In genomic region chr1:51559064-51559500, GRCh38 we compare ENCODE assay signal across 19 cellular contexts. TPM values are rescaled to one million over a fixed set of nuclear protein-coding genes. Genes with fewer than 3 reads are reported as not detected.
DNase-seq lines count a peak whose midpoint lies in the region; ATAC-seq and TF ChIP-seq lines count a peak whose summit lies in the region.
"Had no signal": no experiment of that assay in that cellular context is flagged by ENCODE, and none has a peak within 500 bp of the region (broad histone marks: within the 10 kb centered on the region; RNA-seq: fewer than 3 reads in every experiment).

No MANE protein-coding gene starts in this region.

- no peak overlapping the region; the same call in 1 of the 2 replicates for H2AFZ ChIP-seq in SK-N-SH (ENCODE audit: low read depth)
- H2AFZ ChIP-seq in smooth muscle cell (ENCODE audit: low read depth) = no peak overlapping the region

- H3K36me3 ChIP-seq in SK-N-SH (replicated peaks in 1 of 2; ENCODE audit: control insufficient read depth in 1 of 2, insufficient read depth in 2 of 2, low read length in 1 of 2) = no peaks in the 10 kb centered on the region
- no peaks in the 10 kb centered on the region for H3K36me3 ChIP-seq in smooth muscle cell (ENCODE audit: low read depth)
- H3K36me3 ChIP-seq: ascending aorta, suprapubic skin had no signal

- H3K27me3 ChIP-seq in SK-N-SH (ENCODE audit: insufficient read depth) (no peaks in the 10 kb centered on the region), foreskin keratinocyte (no peaks in the 10 kb centered on the region), smooth muscle cell (ENCODE audit: low read depth) (no peaks in the 10 kb centered on the region)
- H3K27me3 ChIP-seq: ascending aorta, suprapubic skin had no signal

- H3K79me2 ChIP-seq in SK-N-SH (ENCODE audit: insufficient read depth) = no peaks in the 10 kb centered on the region
- no peaks in the 10 kb centered on the region for H3K79me2 ChIP-seq in smooth muscle cell (ENCODE audit: low read depth)

- no peak for DNase-seq in activated CD4-positive, alpha-beta T cell treated with anti-CD3 and anti-CD28 coated beads for 36 hours
- DNase-seq in activated CD4-positive, alpha-beta T cell treated with anti-CD3 and anti-CD28 coated beads for 4 hours = no peak
- DNase-seq in SK-N-SH = no peak
- DNase-seq in foreskin keratinocyte = peak in 1 of 2 donors; percentile 30
- DNase-seq in smooth muscle cell (lab: John Stamatoyannopoulos, UW; ENCODE audit: unreplicated experiment) = no peak
- no peak for DNase-seq in SIG-M5 (lab: John Stamatoyannopoulos, UW)
- DNase-seq in NCI-H2107 treated with DMSO at 0.1 percent for 48 hours (lab: John Stamatoyannopoulos, UW; ENCODE audit: unreplicated experiment) = no peak
- DNase-seq: activated effector memory CD4-positive, alpha-beta T cell treated with anti-CD3 and anti-CD28 coated beads, Interleukin-2, amount 50 U/mL, for 16 hours; C1 segment of cervical spinal cord; DMS79 treated with DMSO at 0.1 percent for 48 hours; hypothalamus; Karpas-422; naive thymus-derived CD4-positive, alpha-beta T cell; NCI-H1417 had no signal

- H3K4me2 ChIP-seq in SK-N-SH (peak overlapping the region; percentile 62), smooth muscle cell (no peak overlapping the region)

- intact Hi-C loops in activated CD4-positive, alpha-beta T cell treated with anti-CD3 and anti-CD28 coated beads for 36 hours (cut with DNase I, micrococcal nuclease) = no loop called here

- H3K9me3 ChIP-seq in SK-N-SH (no peaks in the 10 kb centered on the region), smooth muscle cell (replicated peaks; ENCODE audit: low read depth) (no peaks in the 10 kb centered on the region)
- H3K9me3 ChIP-seq: ascending aorta, suprapubic skin had no signal

- peaks cover 3 to 15% of the 10 kb centered on the region in 2 experiments; a peak in 3 of 4 replicates for H3K4me1 ChIP-seq in SK-N-SH (ENCODE audit: control insufficient read depth in 1 of 2, insufficient read depth in 2 of 2, low read depth in 1 of 2, low read length in 1 of 2)
- peaks cover 27% of the 10 kb centered on the region for H3K4me1 ChIP-seq in foreskin keratinocyte
- no peaks in the 10 kb centered on the region for H3K4me1 ChIP-seq in smooth muscle cell (ENCODE audit: low read depth)

- no peak for TF ChIP-seq RAD21 in SK-N-SH (IDR thresholded peaks at IDR 0.05; ENCODE audit: low read length)

- 0 out of 4 replicates have a peak overlapping the region, but pooled peaks of 1 of the 2 experiments have one; percentile 27 for H3K4me3 ChIP-seq in SK-N-SH (ENCODE audit: low read depth in 2 of 2, low read length in 1 of 2)
- no peak overlapping the region for H3K4me3 ChIP-seq in smooth muscle cell
- H3K4me3 ChIP-seq: ascending aorta, coronary artery, suprapubic skin had no signal

- H3K27ac Mint-ChIP-seq in activated CD4-positive, alpha-beta T cell treated with anti-CD3 and anti-CD28 coated beads for 36 hours = peak overlapping the region; percentile 35
- H3K27ac Mint-ChIP-seq: naive thymus-derived CD4-positive, alpha-beta T cell had no signal

- H3K9ac ChIP-seq in SK-N-SH = peak overlapping the region; percentile 56; the same call in 1 of the 2 replicates
- H3K9ac ChIP-seq in smooth muscle cell (ENCODE audit: low read depth) = no peak overlapping the region

- H3K9me2 ChIP-seq in SK-N-SH = no peaks in the 10 kb centered on the region

- H3K4me3 Mint-ChIP-seq in activated CD4-positive, alpha-beta T cell treated with anti-CD3 and anti-CD28 coated beads for 36 hours = no peak overlapping the region
- H3K4me3 Mint-ChIP-seq: naive thymus-derived CD4-positive, alpha-beta T cell had no signal

- TF ChIP-seq EP300 in SK-N-SH (IDR thresholded peaks at IDR 0.05; ENCODE audit: borderline replicate concordance in 1 of 2, low read depth in 1 of 2, low read length in 1 of 2) = no peak

- no peaks in the 10 kb centered on the region for H3K9me3 Mint-ChIP-seq in activated CD4-positive, alpha-beta T cell treated with anti-CD3 and anti-CD28 coated beads for 36 hours (ENCODE audit: low read depth)
- H3K9me3 Mint-ChIP-seq: naive thymus-derived CD4-positive, alpha-beta T cell had no signal

- WGBS in SK-N-SH (ENCODE audit: low lambda C conversion rate) = 84% methylated on average over 3 of the region's 3 CpGs
- WGBS in smooth muscle cell (ENCODE audit: low lambda C conversion rate) = 58% methylated on average over 2 of the region's 3 CpGs

- no peak for ATAC-seq in activated CD4-positive, alpha-beta T cell treated with anti-CD3 and anti-CD28 coated beads for 36 hours
- ATAC-seq in foreskin keratinocyte (no peak), GM21576 (IDR thresholded peaks at IDR 0.05; ENCODE audit: unreplicated experiment) (no peak)
- ATAC-seq: naive thymus-derived CD4-positive, alpha-beta T cell had no signal

- no peak for TF ChIP-seq CTCF in SK-N-SH (IDR thresholded peaks at IDR 0.05)
- TF ChIP-seq CTCF in foreskin keratinocyte (conservative IDR thresholded peaks at IDR 0.05) = no peak
- no peak for TF ChIP-seq CTCF in smooth muscle cell (IDR thresholded peaks at IDR 0.05; ENCODE audit: borderline replicate concordance, insufficient read depth, poor library complexity, severe bottlenecking)

- peaks cover 30% of the 10 kb centered on the region for H3F3A ChIP-seq in SK-N-SH (replicated peaks; ENCODE audit: insufficient read depth)
- no peaks in the 10 kb centered on the region for H3F3A ChIP-seq in smooth muscle cell (ENCODE audit: low read depth)

- no peaks in the 10 kb centered on the region for H3K36me3 Mint-ChIP-seq in activated CD4-positive, alpha-beta T cell treated with anti-CD3 and anti-CD28 coated beads for 36 hours (ENCODE audit: low read depth)
- H3K36me3 Mint-ChIP-seq: naive thymus-derived CD4-positive, alpha-beta T cell had no signal

- POLR2A ChIA-PET in activated CD4-positive, alpha-beta T cell treated with anti-CD3 and anti-CD28 coated beads for 36 hours (lab: Charles Lee) = no interaction called here
- POLR2A ChIA-PET in SK-N-SH (lab: Yijun Ruan, JAX) = no interaction called here

- H4K20me1 ChIP-seq in SK-N-SH (ENCODE audit: insufficient read depth) (no peaks in the 10 kb centered on the region), smooth muscle cell (ENCODE audit: low read depth) (no peaks in the 10 kb centered on the region)

- CTCF ChIA-PET in activated CD4-positive, alpha-beta T cell treated with anti-CD3 and anti-CD28 coated beads for 36 hours (lab: Charles Lee) = no interaction called here
- CTCF ChIA-PET in SK-N-SH (lab: Yijun Ruan, JAX) = no interaction called here

- H3K27me3 Mint-ChIP-seq in activated CD4-positive, alpha-beta T cell treated with anti-CD3 and anti-CD28 coated beads for 36 hours = no peaks in the 10 kb centered on the region

- peaks cover 14% of the 10 kb centered on the region for H3K4me1 Mint-ChIP-seq in activated CD4-positive, alpha-beta T cell treated with anti-CD3 and anti-CD28 coated beads for 36 hours

- peak overlapping the region; percentile 44 to 83; a peak in 3 of 4 replicates for H3K27ac ChIP-seq in SK-N-SH (ENCODE audit: low read depth in 2 of 2, low read length in 1 of 2)
- H3K27ac ChIP-seq in foreskin keratinocyte = peak overlapping the region; percentile 54
- peak overlapping the region; percentile 33 for H3K27ac ChIP-seq in smooth muscle cell (ENCODE audit: low read depth)
- H3K27ac ChIP-seq: 22Rv1, ascending aorta, coronary artery, suprapubic skin had no signal

TF ChIP-seq in SK-N-SH, 30 proteins besides CTCF, POLR2A, EP300 and RAD21 (continues in another document):
- no peak for TF ChIP-seq SMC3 (IDR thresholded peaks at IDR 0.05; ENCODE audit: low read depth, low read length)
- no peak for TF ChIP-seq USF2 (IDR thresholded peaks at IDR 0.05; ENCODE audit: borderline replicate concordance, low read depth, low read length)
- TF ChIP-seq GABPA (IDR thresholded peaks at IDR 0.05; ENCODE audit: low read depth) = no peak
- no peak for TF ChIP-seq IRF3 (IDR thresholded peaks at IDR 0.05; ENCODE audit: low read depth, low read length)
- TF ChIP-seq RFX5 (IDR thresholded peaks at IDR 0.05; ENCODE audit: low read length) = no peak
- no peak for TF ChIP-seq TEAD4 (IDR thresholded peaks at IDR 0.05; ENCODE audit: borderline replicate concordance, insufficient read depth)
- TF ChIP-seq NFIC (IDR thresholded peaks at IDR 0.05; ENCODE audit: borderline replicate concordance) = no peak
- TF ChIP-seq TAF1 (IDR thresholded peaks at IDR 0.05; ENCODE audit: borderline replicate concordance, low read depth, low read length) = no peak
- TF ChIP-seq TCF12 (IDR thresholded peaks at IDR 0.05) = no peak
- no peak for TF ChIP-seq FOSL2 (IDR thresholded peaks at IDR 0.05; ENCODE audit: borderline replicate concordance, low read depth)

RNA-seq across cellular contexts. Expression of gene EPS15, which starts 40.0 kb away (rescaled TPM):
- total RNA-seq in activated CD4-positive, alpha-beta T cell treated with anti-CD3 and anti-CD28 coated beads for 36 hours = 10 to 100 TPM; 59.6 to 61.6 TPM
- 17.0 and 23.1 TPM in 2 replicates for polyA plus RNA-seq in SK-N-SH (2012; rRNA removed)
- polyA plus RNA-seq in SK-N-SH (2012; cell fraction: cytosol; rRNA removed) = 25.7 and 29.7 TPM in 2 replicates
- polyA plus RNA-seq in SK-N-SH (2012; cell fraction: nucleus; rRNA removed) = 14.2 and 41.4 TPM in 2 replicates
- 36.2 and 39.2 TPM in 2 replicates for total RNA-seq in foreskin keratinocyte
- 8.6 and 9.1 TPM in 2 replicates for polyA plus RNA-seq in foreskin keratinocyte
- total RNA-seq in smooth muscle cell = 36.6 and 54.3 TPM in 2 replicates
- 9.0 and 12.2 TPM in 2 replicates for polyA plus RNA-seq in smooth muscle cell

RNA-seq across cellular contexts. Expression of gene OSBPL9, which starts 57.8 kb away (rescaled TPM):
- total RNA-seq in activated CD4-positive, alpha-beta T cell treated with anti-CD3 and anti-CD28 coated beads for 36 hours = 10 to 100 TPM; 46.2 to 64.5 TPM
- polyA plus RNA-seq in SK-N-SH (2012; rRNA removed) (43.9 and 63.9 TPM in 2 replicates), foreskin keratinocyte (34.9 and 38.5 TPM in 2 replicates), smooth muscle cell (64.4 and 66.7 TPM in 2 replicates)
- 61.1 and 62.8 TPM in 2 replicates for polyA plus RNA-seq in SK-N-SH (2012; cell fraction: cytosol; rRNA removed)
- 23.5 and 55.4 TPM in 2 replicates for polyA plus RNA-seq in SK-N-SH (2012; cell fraction: nucleus; rRNA removed)
- total RNA-seq in foreskin keratinocyte (68.1 and 73.4 TPM in 2 replicates), smooth muscle cell (112 and 117 TPM in 2 replicates)
